Comparison of ENCODE assay signal across 1 cellular context in the genomic region with DNA sequence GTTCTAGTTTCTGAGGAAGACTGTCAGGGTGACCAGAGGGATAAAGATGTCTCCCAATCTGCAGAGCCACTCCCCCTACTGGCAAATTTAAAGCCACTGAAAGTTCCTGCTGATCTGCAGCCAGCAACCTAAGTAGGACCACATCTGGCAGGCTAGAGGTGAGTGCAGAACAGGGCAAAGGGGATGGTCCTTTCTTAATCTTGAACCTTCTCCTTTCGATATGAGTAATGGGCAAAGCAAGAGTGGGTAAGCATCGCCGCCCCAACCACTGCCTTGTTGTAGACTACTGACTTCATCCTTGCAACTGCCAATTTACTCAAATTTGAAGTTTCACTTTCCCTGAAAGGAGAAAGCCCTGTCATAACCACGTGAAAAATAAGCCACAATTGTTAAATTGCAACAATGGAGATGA.
TF ChIP-seq lines count a peak whose summit lies in the region.

No MANE protein-coding gene starts in this region.

TF ChIP-seq in GM23338, 12 proteins besides CTCF, POLR2A, EP300 and RAD21 (continued from another document):
- TF ChIP-seq, protein P1, sequence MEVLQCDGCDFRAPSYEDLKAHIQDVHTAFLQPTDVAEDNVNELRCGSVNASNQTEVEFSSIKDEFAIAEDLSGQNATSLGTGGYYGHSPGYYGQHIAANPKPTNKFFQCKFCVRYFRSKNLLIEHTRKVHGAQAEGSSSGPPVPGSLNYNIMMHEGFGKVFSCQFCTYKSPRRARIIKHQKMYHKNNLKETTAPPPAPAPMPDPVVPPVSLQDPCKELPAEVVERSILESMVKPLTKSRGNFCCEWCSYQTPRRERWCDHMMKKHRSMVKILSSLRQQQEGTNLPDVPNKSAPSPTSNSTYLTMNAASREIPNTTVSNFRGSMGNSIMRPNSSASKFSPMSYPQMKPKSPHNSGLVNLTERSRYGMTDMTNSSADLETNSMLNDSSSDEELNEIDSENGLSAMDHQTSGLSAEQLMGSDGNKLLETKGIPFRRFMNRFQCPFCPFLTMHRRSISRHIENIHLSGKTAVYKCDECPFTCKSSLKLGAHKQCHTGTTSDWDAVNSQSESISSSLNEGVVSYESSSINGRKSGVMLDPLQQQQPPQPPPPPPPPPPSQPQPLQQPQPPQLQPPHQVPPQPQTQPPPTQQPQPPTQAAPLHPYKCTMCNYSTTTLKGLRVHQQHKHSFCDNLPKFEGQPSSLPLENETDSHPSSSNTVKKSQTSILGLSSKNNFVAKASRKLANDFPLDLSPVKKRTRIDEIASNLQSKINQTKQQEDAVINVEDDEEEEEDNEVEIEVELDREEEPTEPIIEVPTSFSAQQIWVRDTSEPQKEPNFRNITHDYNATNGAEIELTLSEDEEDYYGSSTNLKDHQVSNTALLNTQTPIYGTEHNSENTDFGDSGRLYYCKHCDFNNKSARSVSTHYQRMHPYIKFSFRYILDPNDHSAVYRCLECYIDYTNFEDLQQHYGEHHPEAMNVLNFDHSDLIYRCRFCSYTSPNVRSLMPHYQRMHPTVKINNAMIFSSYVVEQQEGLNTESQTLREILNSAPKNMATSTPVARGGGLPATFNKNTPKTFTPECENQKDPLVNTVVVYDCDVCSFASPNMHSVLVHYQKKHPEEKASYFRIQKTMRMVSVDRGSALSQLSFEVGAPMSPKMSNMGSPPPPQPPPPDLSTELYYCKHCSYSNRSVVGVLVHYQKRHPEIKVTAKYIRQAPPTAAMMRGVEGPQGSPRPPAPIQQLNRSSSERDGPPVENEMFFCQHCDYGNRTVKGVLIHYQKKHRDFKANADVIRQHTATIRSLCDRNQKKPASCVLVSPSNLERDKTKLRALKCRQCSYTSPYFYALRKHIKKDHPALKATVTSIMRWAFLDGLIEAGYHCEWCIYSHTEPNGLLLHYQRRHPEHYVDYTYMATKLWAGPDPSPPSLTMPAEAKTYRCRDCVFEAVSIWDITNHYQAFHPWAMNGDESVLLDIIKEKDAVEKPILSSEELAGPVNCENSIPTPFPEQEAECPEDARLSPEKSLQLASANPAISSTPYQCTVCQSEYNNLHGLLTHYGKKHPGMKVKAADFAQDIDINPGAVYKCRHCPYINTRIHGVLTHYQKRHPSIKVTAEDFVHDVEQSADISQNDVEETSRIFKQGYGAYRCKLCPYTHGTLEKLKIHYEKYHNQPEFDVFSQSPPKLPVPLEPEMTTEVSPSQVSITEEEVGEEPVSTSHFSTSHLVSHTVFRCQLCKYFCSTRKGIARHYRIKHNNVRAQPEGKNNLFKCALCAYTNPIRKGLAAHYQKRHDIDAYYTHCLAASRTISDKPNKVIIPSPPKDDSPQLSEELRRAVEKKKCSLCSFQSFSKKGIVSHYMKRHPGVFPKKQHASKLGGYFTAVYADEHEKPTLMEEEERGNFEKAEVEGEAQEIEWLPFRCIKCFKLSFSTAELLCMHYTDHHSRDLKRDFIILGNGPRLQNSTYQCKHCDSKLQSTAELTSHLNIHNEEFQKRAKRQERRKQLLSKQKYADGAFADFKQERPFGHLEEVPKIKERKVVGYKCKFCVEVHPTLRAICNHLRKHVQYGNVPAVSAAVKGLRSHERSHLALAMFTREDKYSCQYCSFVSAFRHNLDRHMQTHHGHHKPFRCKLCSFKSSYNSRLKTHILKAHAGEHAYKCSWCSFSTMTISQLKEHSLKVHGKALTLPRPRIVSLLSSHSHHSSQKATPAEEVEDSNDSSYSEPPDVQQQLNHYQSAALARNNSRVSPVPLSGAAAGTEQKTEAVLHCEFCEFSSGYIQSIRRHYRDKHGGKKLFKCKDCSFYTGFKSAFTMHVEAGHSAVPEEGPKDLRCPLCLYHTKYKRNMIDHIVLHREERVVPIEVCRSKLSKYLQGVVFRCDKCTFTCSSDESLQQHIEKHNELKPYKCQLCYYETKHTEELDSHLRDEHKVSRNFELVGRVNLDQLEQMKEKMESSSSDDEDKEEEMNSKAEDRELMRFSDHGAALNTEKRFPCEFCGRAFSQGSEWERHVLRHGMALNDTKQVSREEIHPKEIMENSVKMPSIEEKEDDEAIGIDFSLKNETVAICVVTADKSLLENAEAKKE (CRISPR knock-in tag; IDR thresholded peaks at IDR 0.05) = no peak
- no peak for TF ChIP-seq EZH2phosphoT487 (IDR thresholded peaks at IDR 0.05; ENCODE audit: unreplicated experiment)
- TF ChIP-seq POLR2AphosphoS5 (IDR thresholded peaks at IDR 0.05; ENCODE audit: low read depth) = no peak
- no peak for TF ChIP-seq REST (IDR thresholded peaks at IDR 0.05; ENCODE audit: unreplicated experiment)
- no peak for TF ChIP-seq ZNF114 (CRISPR knock-in tag; IDR thresholded peaks at IDR 0.05)
- no peak for TF ChIP-seq CREB1 (CRISPR knock-in tag; IDR thresholded peaks at IDR 0.05; ENCODE audit: low read depth)
